24 cellular contexts compared by ENCODE assay signal in the genomic region with DNA sequence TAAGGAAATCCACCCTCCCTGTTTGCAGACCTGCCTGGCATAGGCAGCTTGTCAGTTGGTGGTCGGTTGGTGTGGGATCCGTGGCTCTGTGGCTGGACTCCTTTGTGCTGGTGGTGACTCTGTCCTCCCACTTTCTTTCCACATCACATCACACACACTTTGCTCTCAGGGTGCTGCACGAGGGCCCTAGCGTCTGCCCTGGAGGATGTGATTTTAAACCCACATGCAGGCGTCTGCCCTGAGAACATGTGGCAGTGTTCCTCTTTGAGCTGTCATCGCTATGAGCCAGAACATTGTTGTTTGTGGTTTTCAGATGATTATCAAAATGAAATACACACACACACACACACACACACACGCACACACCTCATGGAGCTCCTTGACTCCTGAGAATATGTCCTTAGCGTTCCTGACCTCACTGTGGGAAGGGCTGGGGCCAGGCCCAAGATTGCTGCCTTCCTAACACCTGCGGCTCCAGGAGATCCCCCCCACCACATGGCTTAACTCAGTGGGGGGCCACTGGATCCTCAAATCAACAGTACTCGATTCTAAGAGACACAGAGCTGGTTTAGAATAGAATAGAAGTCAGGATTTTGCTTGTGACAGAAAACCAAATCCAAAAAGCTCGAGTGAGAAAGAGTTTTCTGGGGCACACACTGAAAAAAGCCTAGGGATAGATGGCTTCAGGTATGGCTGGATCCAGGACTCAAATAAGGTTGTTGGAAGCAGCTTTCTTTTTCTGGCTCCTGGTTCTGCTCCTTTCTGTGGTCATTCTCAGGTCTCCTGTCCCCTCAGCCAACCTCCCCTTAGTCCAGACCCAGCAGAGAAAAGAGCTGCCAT. TPM values are rescaled to one million over a fixed set of nuclear protein-coding genes. Genes with fewer than 3 reads are reported as not detected.
DNase-seq lines count a peak whose midpoint lies in the region; ATAC-seq, FAIRE-seq and TF ChIP-seq lines count a peak whose summit lies in the region.
"Had no signal": no experiment of that assay in that cellular context is flagged by ENCODE, and none has a peak within 500 bp of the region (broad histone marks: within the 10 kb centered on the region; RNA-seq: fewer than 3 reads in every experiment).

No MANE protein-coding gene starts in this region.

- H3K27me3 ChIP-seq in Peyer's patch = no peaks in the 10 kb centered on the region
- H3K27me3 ChIP-seq in ascending aorta = no peaks in the 10 kb centered on the region
- H3K27me3 ChIP-seq: MG63, neural progenitor cell had no signal

- intact Hi-C loops in activated naive CD4-positive, alpha-beta T cell treated with anti-CD3 and anti-CD28 coated beads for 36 hours (cut with micrococcal nuclease) = no loop called here
- intact Hi-C loops in ascending aorta (cut with DNase I) = no loop called here

- H3K36me3 ChIP-seq in Peyer's patch (no peaks in the 10 kb centered on the region), ascending aorta (no peaks in the 10 kb centered on the region)
- H3K36me3 ChIP-seq: MG63, neural progenitor cell had no signal

- H3K4me1 Mint-ChIP-seq in activated naive CD4-positive, alpha-beta T cell treated with anti-CD3 and anti-CD28 coated beads for 36 hours (ENCODE audit: low read depth) = peaks cover 19% of the 10 kb centered on the region
- H3K4me1 Mint-ChIP-seq in T-helper 17 cell = peaks cover 23% of the 10 kb centered on the region
- H3K4me1 Mint-ChIP-seq: mesothelial cell of epicardium had no signal

- ATAC-seq in activated naive CD4-positive, alpha-beta T cell treated with anti-CD3 and anti-CD28 coated beads, Interleukin-2, amount 50 U/mL, for 72 hours = peak; percentile 61 to 70
- peak; percentile 23 for ATAC-seq in T-helper 17 cell
- ATAC-seq in left lobe of liver = no peak

- no peak for DNase-seq in activated naive CD4-positive, alpha-beta T cell treated with anti-CD3 and anti-CD28 coated beads, Interleukin-2, amount 50 U/mL, for 72 hours (ENCODE audit: low spot score in 2 of 2)
- DNase-seq in activated naive CD4-positive, alpha-beta T cell treated with anti-CD3 and anti-CD28 coated beads for 36 hours = no peak
- no peak for DNase-seq in T-helper 17 cell
- peak; percentile 27 for DNase-seq in left lobe of liver (ENCODE audit: low spot score)
- no peak for DNase-seq in urothelium cell line (ENCODE audit: low spot score)
- no peak for DNase-seq in Peyer's patch
- DNase-seq in ascending aorta (ENCODE audit: low spot score in 2 of 2) = no peak
- DNase-seq in NCI-H2107 treated with DMSO at 0.1 percent for 48 hours (lab: John Stamatoyannopoulos, UW; ENCODE audit: unreplicated experiment) = no peak
- DNase-seq: GM23248; MG63; NCI-H187 treated with DMSO at 0.1 percent for 48 hours; retina; SIG-M5; stimulated activated naive CD4-positive, alpha-beta T cell; trophoblast cell had no signal

- H3K27ac ChIP-seq in Peyer's patch (no peak overlapping the region), ascending aorta (no peak overlapping the region)
- H3K27ac ChIP-seq: GM23248, neural progenitor cell had no signal

- peak overlapping the region in 1 of 2 donors; percentile 60 for H3K27ac Mint-ChIP-seq in activated naive CD4-positive, alpha-beta T cell treated with anti-CD3 and anti-CD28 coated beads, Interleukin-2, amount 50 U/mL, for 72 hours
- H3K27ac Mint-ChIP-seq in activated naive CD4-positive, alpha-beta T cell treated with anti-CD3 and anti-CD28 coated beads for 36 hours = no peak overlapping the region
- H3K27ac Mint-ChIP-seq in T-helper 17 cell = no peak overlapping the region
- H3K27ac Mint-ChIP-seq: activated naive CD8-positive, alpha-beta T cell; dendritic cell treated with granulocyte-macrophage colony-stimulating factor and Interleukin-4, amounts not matched to agents 40 ng/mL and 50 ng/mL, for 4 days; mesothelial cell of epicardium; neural progenitor cell; T-helper 1 cell treated with Interleukin-12 subunit alpha and Interleukin-12 subunit beta and Interleukin-4 antibody, amounts not matched to agents 30 μg/mL and 1 μg/mL, for 36 hours had no signal

- H3K4me3 ChIP-seq in Peyer's patch = no peak overlapping the region
- H3K4me3 ChIP-seq in ascending aorta = no peak overlapping the region
- H3K4me3 ChIP-seq: GM23248, MG63, neural progenitor cell had no signal

- no peaks in the 10 kb centered on the region for H3K4me1 ChIP-seq in Peyer's patch
- no peaks in the 10 kb centered on the region for H3K4me1 ChIP-seq in ascending aorta
- H3K4me1 ChIP-seq: neural progenitor cell had no signal

- H3K9me3 ChIP-seq in T-helper 17 cell (ENCODE audit: control insufficient read depth, low read length, poor library complexity, severe bottlenecking) (no peaks in the 10 kb centered on the region), Peyer's patch (no peaks in the 10 kb centered on the region), ascending aorta (peaks cover 0 to under 1% of the 10 kb centered on the region in 2 donors)
- H3K9me3 ChIP-seq: MG63 had no signal

- TF ChIP-seq CTCF in Peyer's patch (IDR thresholded peaks at IDR 0.05) (no peak), ascending aorta (IDR thresholded peaks at IDR 0.05) (no peak)

- TF ChIP-seq POLR2A in Peyer's patch (IDR thresholded peaks at IDR 0.05) = no peak

- FAIRE-seq in urothelium cell line (lab: Jason Lieb, UNC) = no peak
- FAIRE-seq: frontal cortex, GM18507 had no signal

- no peaks in the 10 kb centered on the region for H3K27me3 Mint-ChIP-seq in activated naive CD4-positive, alpha-beta T cell treated with anti-CD3 and anti-CD28 coated beads for 36 hours (ENCODE audit: low read depth)
- H3K27me3 Mint-ChIP-seq in T-helper 17 cell = no peaks in the 10 kb centered on the region
- H3K27me3 Mint-ChIP-seq: activated naive CD8-positive, alpha-beta T cell; dendritic cell treated with granulocyte-macrophage colony-stimulating factor and Interleukin-4, amounts not matched to agents 40 ng/mL and 50 ng/mL, for 4 days had no signal

- CTCF ChIA-PET in activated naive CD4-positive, alpha-beta T cell treated with anti-CD3 and anti-CD28 coated beads for 36 hours (lab: Charles Lee) = interaction anchor here (1.4 to 1.7 kb wide), 2 partner anchors 9 to 27 kb away, joined by 3 to 5 read pairs; no protein-coding TSS in a partner anchor

- H3K4me3 Mint-ChIP-seq in activated naive CD4-positive, alpha-beta T cell treated with anti-CD3 and anti-CD28 coated beads for 36 hours = no peak overlapping the region
- H3K4me3 Mint-ChIP-seq in T-helper 17 cell = peak overlapping the region; percentile 22
- H3K4me3 Mint-ChIP-seq: activated naive CD8-positive, alpha-beta T cell; dendritic cell treated with granulocyte-macrophage colony-stimulating factor and Interleukin-4, amounts not matched to agents 40 ng/mL and 50 ng/mL, for 4 days; mesothelial cell of epicardium; neural progenitor cell; T-helper 1 cell treated with Interleukin-12 subunit alpha and Interleukin-12 subunit beta and Interleukin-4 antibody, amounts not matched to agents 30 μg/mL and 1 μg/mL, for 36 hours had no signal

- H3K9me3 Mint-ChIP-seq in activated naive CD4-positive, alpha-beta T cell treated with anti-CD3 and anti-CD28 coated beads, Interleukin-2, amount 50 U/mL, for 72 hours = no peaks in the 10 kb centered on the region
- no peaks in the 10 kb centered on the region for H3K9me3 Mint-ChIP-seq in activated naive CD4-positive, alpha-beta T cell treated with anti-CD3 and anti-CD28 coated beads for 36 hours
- H3K9me3 Mint-ChIP-seq: dendritic cell treated with granulocyte-macrophage colony-stimulating factor and Interleukin-4, amounts not matched to agents 40 ng/mL and 50 ng/mL, for 4 days; neural progenitor cell; T-helper 1 cell treated with Interleukin-12 subunit alpha and Interleukin-12 subunit beta and Interleukin-4 antibody, amounts not matched to agents 30 μg/mL and 1 μg/mL, for 36 hours had no signal

- no peaks in the 10 kb centered on the region for H3K36me3 Mint-ChIP-seq in activated naive CD4-positive, alpha-beta T cell treated with anti-CD3 and anti-CD28 coated beads, Interleukin-2, amount 50 U/mL, for 72 hours
- H3K36me3 Mint-ChIP-seq in activated naive CD4-positive, alpha-beta T cell treated with anti-CD3 and anti-CD28 coated beads for 36 hours (ENCODE audit: low read depth) = no peaks in the 10 kb centered on the region
- H3K36me3 Mint-ChIP-seq in T-helper 17 cell (ENCODE audit: low read depth) = no peaks in the 10 kb centered on the region
- H3K36me3 Mint-ChIP-seq: activated naive CD8-positive, alpha-beta T cell; mesothelial cell of epicardium; neural progenitor cell had no signal

RNA-seq across cellular contexts. Expression of a gene that starts 54.8 kb away (rescaled TPM):
- total RNA-seq in activated naive CD4-positive, alpha-beta T cell treated with anti-CD3 and anti-CD28 coated beads, Interleukin-2, amount 50 U/mL, for 72 hours = under 1 TPM in 1 of 2 donors, not detected in 1; 0.09 TPM
- not detected for total RNA-seq in activated naive CD4-positive, alpha-beta T cell treated with anti-CD3 and anti-CD28 coated beads for 36 hours
- under 1 TPM in 1 of 2 donors, not detected in 1; 0.12 TPM for total RNA-seq in T-helper 17 cell
- total RNA-seq in left lobe of liver = not detected
- under 1 TPM in 1 of 4 donors, not detected in 3; 0.54 TPM for total RNA-seq in Peyer's patch
- not detected for total RNA-seq in ascending aorta
- total RNA-seq: epithelial cell of proximal tubule, GM23248, mesothelial cell of epicardium, NCI-H460 had no signal
